1 cellular context compared by ENCODE assay signal in the genomic region with DNA sequence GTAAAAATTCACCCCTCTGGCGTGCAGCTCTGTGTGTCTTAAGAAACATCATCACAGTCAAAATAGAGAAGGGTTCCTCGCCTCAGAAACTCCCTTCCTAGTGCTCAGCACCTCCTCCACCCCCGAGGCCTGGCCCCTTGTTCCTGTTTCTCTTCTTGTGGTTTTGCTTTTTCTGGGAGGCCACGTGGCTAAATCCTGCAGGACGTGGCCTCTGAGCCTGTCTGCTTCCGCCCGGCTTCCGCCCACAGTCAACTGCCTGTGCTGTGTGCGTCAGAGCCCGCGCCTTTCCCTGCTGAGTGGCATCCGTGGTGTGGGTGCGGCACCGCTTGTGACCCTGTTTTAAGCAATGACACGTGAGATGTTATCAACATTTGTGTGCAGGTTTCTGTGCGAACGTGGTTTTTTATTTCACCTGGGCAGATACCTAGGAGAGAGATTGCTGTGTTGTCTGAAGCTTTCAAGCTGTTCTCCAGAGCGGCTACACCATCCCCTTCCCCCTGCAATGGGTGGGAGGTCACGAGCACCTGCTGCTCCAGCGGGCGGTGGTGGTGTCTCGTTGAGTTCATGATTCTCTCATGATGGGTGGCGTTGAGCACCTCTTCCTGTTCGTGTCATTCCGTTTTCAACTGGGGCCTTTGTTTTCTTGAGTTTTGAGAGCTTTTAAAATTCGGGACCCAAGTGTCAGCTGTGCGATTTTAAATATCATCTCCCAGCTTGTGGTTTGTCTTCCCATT.
TF ChIP-seq lines count a peak whose summit lies in the region.

No MANE protein-coding gene starts in this region.

TF ChIP-seq in GM12878, 131 proteins besides CTCF, POLR2A, EP300 and RAD21 (continued from another document and continues in another):
- TF ChIP-seq, protein P1, sequence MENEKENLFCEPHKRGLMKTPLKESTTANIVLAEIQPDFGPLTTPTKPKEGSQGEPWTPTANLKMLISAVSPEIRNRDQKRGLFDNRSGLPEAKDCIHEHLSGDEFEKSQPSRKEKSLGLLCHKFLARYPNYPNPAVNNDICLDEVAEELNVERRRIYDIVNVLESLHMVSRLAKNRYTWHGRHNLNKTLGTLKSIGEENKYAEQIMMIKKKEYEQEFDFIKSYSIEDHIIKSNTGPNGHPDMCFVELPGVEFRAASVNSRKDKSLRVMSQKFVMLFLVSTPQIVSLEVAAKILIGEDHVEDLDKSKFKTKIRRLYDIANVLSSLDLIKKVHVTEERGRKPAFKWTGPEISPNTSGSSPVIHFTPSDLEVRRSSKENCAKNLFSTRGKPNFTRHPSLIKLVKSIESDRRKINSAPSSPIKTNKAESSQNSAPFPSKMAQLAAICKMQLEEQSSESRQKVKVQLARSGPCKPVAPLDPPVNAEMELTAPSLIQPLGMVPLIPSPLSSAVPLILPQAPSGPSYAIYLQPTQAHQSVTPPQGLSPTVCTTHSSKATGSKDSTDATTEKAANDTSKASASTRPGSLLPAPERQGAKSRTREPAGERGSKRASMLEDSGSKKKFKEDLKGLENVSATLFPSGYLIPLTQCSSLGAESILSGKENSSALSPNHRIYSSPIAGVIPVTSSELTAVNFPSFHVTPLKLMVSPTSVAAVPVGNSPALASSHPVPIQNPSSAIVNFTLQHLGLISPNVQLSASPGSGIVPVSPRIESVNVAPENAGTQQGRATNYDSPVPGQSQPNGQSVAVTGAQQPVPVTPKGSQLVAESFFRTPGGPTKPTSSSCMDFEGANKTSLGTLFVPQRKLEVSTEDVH (IDR thresholded peaks at IDR 0.05; ENCODE audit: low read depth, partially characterized antibody), result peak; percentile 41
- TF ChIP-seq SIX5 (IDR thresholded peaks at IDR 0.05; ENCODE audit: low read depth, low read length, severe bottlenecking) (peak; percentile 40), ETV6 (conservative IDR thresholded peaks at IDR 0.05 in 1 of 2, IDR thresholded peaks at IDR 0.05 in 1 of 2; ENCODE audit: borderline replicate concordance in 1 of 2, low read depth in 1 of 2) (peak in 1 of 2 experiments; percentile 92; a peak in 2 of 4 replicates), SPI1 (IDR thresholded peaks at IDR 0.05; ENCODE audit: borderline replicate concordance, insufficient read depth, low read depth, low read length) (peak; percentile 47; the same call in 1 of the 2 replicates), EZH2 (IDR thresholded peaks at IDR 0.05; ENCODE audit: borderline replicate concordance, control insufficient read depth, low read depth, low read length) (no peak), POLR2AphosphoS5 (IDR thresholded peaks at IDR 0.05; ENCODE audit: low read length) (no peak), SIN3A (IDR thresholded peaks at IDR 0.05; ENCODE audit: low read depth, low read length) (peak; percentile 64; the same call in 1 of the 2 replicates), IRF4 (IDR thresholded peaks at IDR 0.05; ENCODE audit: low read depth, low read length) (no peak), SP1 (IDR thresholded peaks at IDR 0.05; ENCODE audit: low read depth, low read length) (peak; percentile 17), E4F1 (IDR thresholded peaks at IDR 0.05; ENCODE audit: borderline replicate concordance, partially characterized antibody) (peak; percentile 39), TCF3 (IDR thresholded peaks at IDR 0.05; ENCODE audit: borderline replicate concordance, insufficient read depth, low read depth, low read length) (no peak), SMAD1 (IDR thresholded peaks at IDR 0.05; ENCODE audit: low read depth, partially characterized antibody) (no peak), CHD2 (IDR thresholded peaks at IDR 0.05; ENCODE audit: borderline replicate concordance, low read depth, low read length) (no peak), GATAD2B (conservative IDR thresholded peaks at IDR 0.05; ENCODE audit: low read depth) (peak; percentile 82), TARDBP (IDR thresholded peaks at IDR 0.05; ENCODE audit: borderline replicate concordance) (no peak), MEF2A (IDR thresholded peaks at IDR 0.05; ENCODE audit: insufficient read depth, low read depth, low read length) (peak; percentile 61; the same call in 1 of the 2 replicates), YBX1 (IDR thresholded peaks at IDR 0.05) (no peak), WRNIP1 (IDR thresholded peaks at IDR 0.05; ENCODE audit: borderline replicate concordance, low read depth, low read length) (no peak), IKZF2 (IDR thresholded peaks at IDR 0.05) (peak; percentile 96), ATF3 (IDR thresholded peaks at IDR 0.05; ENCODE audit: borderline replicate concordance, extremely low read depth, low read depth, low read length) (no peak), HDAC6 (IDR thresholded peaks at IDR 0.05; ENCODE audit: unreplicated experiment) (no peak), BHLHE40 (IDR thresholded peaks at IDR 0.05; ENCODE audit: borderline replicate concordance in 1 of 2, low read depth in 2 of 2, low read length in 1 of 2) (peak; percentile 88 to 92), STAT1 (conservative IDR thresholded peaks at IDR 0.05) (no peak), MYC (IDR thresholded peaks at IDR 0.05; ENCODE audit: insufficient read depth, insufficient read length, insufficient replicate concordance, low read length, severe bottlenecking) (no peak), FOXK2 (IDR thresholded peaks at IDR 0.05) (no peak), ZNF384 (IDR thresholded peaks at IDR 0.05; ENCODE audit: borderline replicate concordance, low read depth, low read length) (no peak; the same call in 1 of the 2 replicates), ZBTB40 (IDR thresholded peaks at IDR 0.05; ENCODE audit: borderline replicate concordance) (no peak), ZSCAN29 (IDR thresholded peaks at IDR 0.05) (no peak), CBFB (IDR thresholded peaks at IDR 0.05; ENCODE audit: low read depth) (peak; percentile 89), ZNF24 (IDR thresholded peaks at IDR 0.05) (no peak), CBX5 (IDR thresholded peaks at IDR 0.05; ENCODE audit: low read depth) (no peak; the same call in 1 of the 2 replicates), RELA (IDR thresholded peaks at IDR 0.05; ENCODE audit: borderline replicate concordance, partially characterized antibody) (peak; percentile 11), HDGF (IDR thresholded peaks at IDR 0.05) (no peak; the same call in 1 of the 2 replicates), NRF1 (conservative IDR thresholded peaks at IDR 0.05; ENCODE audit: low read depth, low read length) (no peak), MTA3 (IDR thresholded peaks at IDR 0.05; ENCODE audit: borderline replicate concordance, low read length) (no peak; the same call in 1 of the 2 replicates), TBL1XR1 (IDR thresholded peaks at IDR 0.05; ENCODE audit: low read depth, low read length) (peak; percentile 31; the same call in 1 of the 2 replicates), TCF7 (IDR thresholded peaks at IDR 0.05; ENCODE audit: borderline replicate concordance) (no peak), ZBTB11 (CRISPR knock-in tag; IDR thresholded peaks at IDR 0.05) (no peak), CHD4 (IDR thresholded peaks at IDR 0.05) (no peak), IKZF1 (conservative IDR thresholded peaks at IDR 0.05) (peak; percentile 98), DPF2 (IDR thresholded peaks at IDR 0.05) (peak; percentile 60; the same call in 1 of the 2 replicates), EED (IDR thresholded peaks at IDR 0.05; ENCODE audit: low read depth) (peak; percentile 97)
- TF ChIP-seq, protein P2, sequence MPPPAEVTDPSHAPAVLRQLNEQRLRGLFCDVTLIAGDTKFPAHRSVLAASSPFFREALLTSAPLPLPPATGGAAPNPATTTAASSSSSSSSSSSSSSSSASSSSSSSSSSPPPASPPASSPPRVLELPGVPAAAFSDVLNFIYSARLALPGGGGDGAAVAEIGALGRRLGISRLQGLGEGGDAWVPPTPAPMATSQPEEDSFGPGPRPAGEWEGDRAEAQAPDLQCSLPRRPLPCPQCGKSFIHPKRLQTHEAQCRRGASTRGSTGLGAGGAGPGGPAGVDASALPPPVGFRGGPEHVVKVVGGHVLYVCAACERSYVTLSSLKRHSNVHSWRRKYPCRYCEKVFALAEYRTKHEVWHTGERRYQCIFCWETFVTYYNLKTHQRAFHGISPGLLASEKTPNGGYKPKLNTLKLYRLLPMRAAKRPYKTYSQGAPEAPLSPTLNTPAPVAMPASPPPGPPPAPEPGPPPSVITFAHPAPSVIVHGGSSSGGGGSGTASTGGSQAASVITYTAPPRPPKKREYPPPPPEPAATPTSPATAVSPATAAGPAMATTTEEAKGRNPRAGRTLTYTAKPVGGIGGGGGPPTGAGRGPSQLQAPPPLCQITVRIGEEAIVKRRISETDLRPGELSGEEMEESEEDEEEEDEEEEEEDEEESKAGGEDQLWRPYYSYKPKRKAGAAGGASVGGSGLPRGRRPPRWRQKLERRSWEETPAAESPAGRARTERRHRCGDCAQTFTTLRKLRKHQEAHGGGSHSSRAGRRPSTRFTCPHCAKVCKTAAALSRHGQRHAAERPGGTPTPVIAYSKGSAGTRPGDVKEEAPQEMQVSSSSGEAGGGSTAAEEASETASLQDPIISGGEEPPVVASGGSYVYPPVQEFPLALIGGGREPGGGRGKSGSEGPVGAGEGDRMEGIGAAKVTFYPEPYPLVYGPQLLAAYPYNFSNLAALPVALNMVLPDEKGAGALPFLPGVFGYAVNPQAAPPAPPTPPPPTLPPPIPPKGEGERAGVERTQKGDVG (CRISPR knock-in tag; IDR thresholded peaks at IDR 0.05), result no peak
- TF ChIP-seq, protein P3, sequence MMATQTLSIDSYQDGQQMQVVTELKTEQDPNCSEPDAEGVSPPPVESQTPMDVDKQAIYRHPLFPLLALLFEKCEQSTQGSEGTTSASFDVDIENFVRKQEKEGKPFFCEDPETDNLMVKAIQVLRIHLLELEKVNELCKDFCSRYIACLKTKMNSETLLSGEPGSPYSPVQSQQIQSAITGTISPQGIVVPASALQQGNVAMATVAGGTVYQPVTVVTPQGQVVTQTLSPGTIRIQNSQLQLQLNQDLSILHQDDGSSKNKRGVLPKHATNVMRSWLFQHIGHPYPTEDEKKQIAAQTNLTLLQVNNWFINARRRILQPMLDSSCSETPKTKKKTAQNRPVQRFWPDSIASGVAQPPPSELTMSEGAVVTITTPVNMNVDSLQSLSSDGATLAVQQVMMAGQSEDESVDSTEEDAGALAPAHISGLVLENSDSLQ (IDR thresholded peaks at IDR 0.05), result peak; percentile 92
